ENCODE assay signal across 26 cellular contexts in genomic region chr12:997505-997904, GRCh38. TPM values are rescaled to one million over a fixed set of nuclear protein-coding genes. Genes with fewer than 3 reads are reported as not detected.
DNase-seq lines count a peak whose midpoint lies in the region; ATAC-seq and TF ChIP-seq lines count a peak whose summit lies in the region.
"Had no signal": no experiment of that assay in that cellular context is flagged by ENCODE, and none has a peak within 500 bp of the region (broad histone marks: within the 10 kb centered on the region; RNA-seq: fewer than 3 reads in every experiment).

No MANE protein-coding gene starts in this region.

- no peak overlapping the region for H3K4me3 ChIP-seq in psoas muscle
- H3K4me3 ChIP-seq: BLaER1, lung, mucosa of descending colon, SJSA1 had no signal

- peak overlapping the region; percentile 1; the same call in 1 of the 2 replicates for H3K27ac Mint-ChIP-seq in WTC11
- H3K27ac Mint-ChIP-seq: activated T-cell treated with anti-CD3 and anti-CD28 coated beads, Interleukin-2, amount 50 U/mL, for 24 hours; natural killer cell; stimulated activated effector memory CD8-positive, alpha-beta T cell treated with anti-CD3 and anti-CD28 coated beads, Interleukin-12 subunit alpha, Interleukin-12 subunit beta, amount 100 ng/mL, for 72 hours had no signal

- peaks cover 3% of the 10 kb centered on the region for H3K4me1 Mint-ChIP-seq in WTC11

- no peak for TF ChIP-seq CTCF in WTC11 (IDR thresholded peaks at IDR 0.05)
- no peak for TF ChIP-seq CTCF in psoas muscle (IDR thresholded peaks at IDR 0.05)

- intact Hi-C loops in psoas muscle (cut with DNase I): no loop called here

- no peak for DNase-seq in WTC11 (ENCODE audit: low spot score)
- DNase-seq in psoas muscle: no peak
- DNase-seq in NCI-H128 (lab: John Stamatoyannopoulos, UW; ENCODE audit: unreplicated experiment): no peak
- no peak for DNase-seq in HPDE6-E6E7 (ENCODE audit: extremely low spot score)
- no peak for DNase-seq in erythroblast (lab: John Stamatoyannopoulos, UW)
- DNase-seq: activated CD4-positive, alpha-beta T cell treated with anti-CD3 and anti-CD28 coated beads, Interleukin-2, amount 50 U/mL, for 1 hour; activated CD4-positive, CD25-positive, alpha-beta regulatory T cell; activated T-cell treated with anti-CD3 and anti-CD28 coated beads, Interleukin-2, amount 50 U/mL, for 24 hours; cerebellar nuclear complex; DMS153; GOT3; HFFc6; mucosa of descending colon; natural killer cell; NCI-H2107; NCI-H446 treated with DMSO at 0.1 percent for 48 hours; NCI-H774; occipital lobe had no signal

- H3K36me3 ChIP-seq in psoas muscle (ENCODE audit: insufficient read depth in 1 of 2, low read depth in 1 of 2): peaks cover 0 to 9% of the 10 kb centered on the region in 2 donors
- H3K36me3 ChIP-seq: SJSA1 had no signal

- H3K36me3 Mint-ChIP-seq in WTC11: peaks cover 5% of the 10 kb centered on the region
- H3K36me3 Mint-ChIP-seq: natural killer cell; stimulated activated effector memory CD8-positive, alpha-beta T cell treated with anti-CD3 and anti-CD28 coated beads, Interleukin-12 subunit alpha, Interleukin-12 subunit beta, amount 100 ng/mL, for 72 hours had no signal

- WGBS in psoas muscle, 3 donors: 78 to 93% (median 78%) methylated on average over 1 of the region's 1 CpG

- POLR2A ChIA-PET in WTC11 (lab: Charles Lee): interaction anchor here (0.6 kb wide), 1 partner anchor 91 kb away, joined by 6 read pairs; no protein-coding TSS in a partner anchor

- no peak overlapping the region for H3K4me3 Mint-ChIP-seq in WTC11
- H3K4me3 Mint-ChIP-seq: activated T-cell treated with anti-CD3 and anti-CD28 coated beads, Interleukin-2, amount 50 U/mL, for 24 hours; HFFc6; natural killer cell; stimulated activated effector memory CD8-positive, alpha-beta T cell treated with anti-CD3 and anti-CD28 coated beads, Interleukin-12 subunit alpha, Interleukin-12 subunit beta, amount 100 ng/mL, for 72 hours; type B pancreatic cell had no signal

- no peaks in the 10 kb centered on the region for H3K9me3 Mint-ChIP-seq in WTC11
- H3K9me3 Mint-ChIP-seq: activated T-cell treated with anti-CD3 and anti-CD28 coated beads, Interleukin-2, amount 50 U/mL, for 24 hours; HFFc6; natural killer cell; stimulated activated effector memory CD8-positive, alpha-beta T cell treated with anti-CD3 and anti-CD28 coated beads, Interleukin-12 subunit alpha, Interleukin-12 subunit beta, amount 100 ng/mL, for 72 hours; type B pancreatic cell had no signal

- H3K27me3 ChIP-seq in psoas muscle (ENCODE audit: insufficient read depth in 3 of 3, low read length in 2 of 3): no peaks in the 10 kb centered on the region
- H3K27me3 ChIP-seq: BLaER1, SJSA1 had no signal

- peaks cover 24% of the 10 kb centered on the region for H3K4me1 ChIP-seq in psoas muscle

- peak overlapping the region; percentile 17 for H3K27ac ChIP-seq in psoas muscle
- H3K27ac ChIP-seq: BLaER1, HL-60, SJSA1 had no signal

- no peaks in the 10 kb centered on the region for H3K27me3 Mint-ChIP-seq in WTC11 (ENCODE audit: low read depth)
- H3K27me3 Mint-ChIP-seq: activated T-cell treated with anti-CD3 and anti-CD28 coated beads, Interleukin-2, amount 50 U/mL, for 24 hours; type B pancreatic cell had no signal

- CTCF ChIA-PET in WTC11 (lab: Charles Lee): interaction anchor here (0.7 kb wide), 1 partner anchor 48 kb away, joined by 3 read pairs; the partner anchor contains the start of gene RAD52

- TF ChIP-seq POLR2A in erythroblast (IDR thresholded peaks at IDR 0.05; ENCODE audit: low read length): no peak

- peak; percentile 22 for ATAC-seq in GM18498 (IDR thresholded peaks at IDR 0.05; ENCODE audit: unreplicated experiment)
- peak; percentile 20 for ATAC-seq in HG03439 (IDR thresholded peaks at IDR 0.05; ENCODE audit: unreplicated experiment)
- no peak for ATAC-seq in WTC11
- ATAC-seq in psoas muscle: no peak
- ATAC-seq: mucosa of descending colon; natural killer cell; stimulated activated effector memory CD8-positive, alpha-beta T cell treated with anti-CD3 and anti-CD28 coated beads, Interleukin-12 subunit alpha, Interleukin-12 subunit beta, amount 100 ng/mL, for 72 hours had no signal

- no peaks in the 10 kb centered on the region for H3K9me3 ChIP-seq in psoas muscle
- H3K9me3 ChIP-seq: BLaER1, mucosa of descending colon, SJSA1 had no signal

TF ChIP-seq in WTC11, 78 proteins besides CTCF, POLR2A, EP300 and RAD21 (continues in another document):
- TF ChIP-seq STAT6 (CRISPR knock-in tag; conservative IDR thresholded peaks at IDR 0.05; ENCODE audit: low read depth): no peak
- TF ChIP-seq ZNF512 (CRISPR knock-in tag; IDR thresholded peaks at IDR 0.05; ENCODE audit: borderline replicate concordance): no peak
- TF ChIP-seq ATF6 (CRISPR knock-in tag; IDR thresholded peaks at IDR 0.05): no peak
- TF ChIP-seq E2F1 (CRISPR knock-in tag; IDR thresholded peaks at IDR 0.05): no peak
- no peak for TF ChIP-seq HMGA2 (CRISPR knock-in tag; IDR thresholded peaks at IDR 0.05)

RNA-seq across cellular contexts. Expression of gene ERC1, which starts 6.5 kb away (rescaled TPM):
- total RNA-seq in WTC11 (2021) (42.2 to 51.8 TPM (median 47.5 TPM) in 3 replicates), psoas muscle (10 to 100 TPM; 29.4 to 35.6 (median 33.2) TPM)
- polyA plus RNA-seq in psoas muscle: 10 to 100 TPM in 1 of 3 donors, 1 to 10 TPM in 2; 4.0 to 14.0 (median 7.4) TPM

RNA-seq across cellular contexts. Expression of gene RAD52, which starts 48.0 kb away (rescaled TPM):
- total RNA-seq in WTC11 (2021) (17.1 to 20.7 TPM (median 19.2 TPM) in 3 replicates), psoas muscle (10 to 100 TPM in 2 of 4 donors, 1 to 10 TPM in 2; 6.7 to 12.8 (median 9.2) TPM)
- polyA plus RNA-seq in psoas muscle: 10 to 100 TPM in 1 of 3 donors, 1 to 10 TPM in 2; 5.9 to 14.4 (median 6.8) TPM

Comparison
In these comparisons a context has a peak if more than half of its experiments do, and no peak if none do; other contexts are left out.
1. ATAC-seq: peak in GM18498 (single experiment) and HG03439 (single experiment); none in WTC11 (single experiment) and psoas muscle (0 of 4).